ENCODE assay signal across 8 cellular contexts in genomic region chr15:41773729-41774061, GRCh38. TPM values are rescaled to one million over a fixed set of nuclear protein-coding genes. Genes with fewer than 3 reads are reported as not detected.
DNase-seq lines count a peak whose midpoint lies in the region; ATAC-seq, FAIRE-seq and TF ChIP-seq lines count a peak whose summit lies in the region.

No MANE protein-coding gene starts in this region.

- POLR2A ChIA-PET in A549 (lab: Yijun Ruan, JAX) (interaction anchor here (0.6 to 1.0 kb wide), 5 partner anchors 9 to 500 kb away, joined by 3 to 5 read pairs (median 3); partner anchors contain the start of genes GANC and TMEM87A), MCF 10A (lab: Yijun Ruan, JAX) (interaction anchor here (0.7 to 19.2 kb wide), 17 partner anchors 11 to 295 kb away, joined by 3 to 486 read pairs (median 4); partner anchors contain the start of genes EHD4, JMJD7, MGA and PLA2G4B)

- H3K4me3 Mint-ChIP-seq in HFFc6 (peak overlapping the region; percentile 95), MCF 10A (ENCODE audit: unreplicated experiment) (peak overlapping the region; percentile 92)

- intact Hi-C loops in MCF 10A (cut with micrococcal nuclease), result loop anchor here (1.0 to 5.0 kb wide), 3 partner anchors 33 to 216 kb away; partner anchors contain the start of genes EHD4 and TYRO3

- peak overlapping the region; percentile 89 for H3K27ac Mint-ChIP-seq in HFFc6
- peak overlapping the region; percentile 85 for H3K27ac Mint-ChIP-seq in MCF 10A (ENCODE audit: low read depth, unreplicated experiment)

- TF ChIP-seq POLR2A in A549 (IDR thresholded peaks at IDR 0.05; ENCODE audit: low read length), result no peak

- TF ChIP-seq EP300 in A549 (IDR thresholded peaks at IDR 0.05), result no peak

- H3K36me3 Mint-ChIP-seq in HFFc6 (ENCODE audit: low read depth) (0 out of 2 replicates have a peak, but pooled peaks cover 1% of the 10 kb centered on the region), MCF 10A (ENCODE audit: insufficient read depth, unreplicated experiment) (peaks cover 13% of the 10 kb centered on the region)

- DNase-seq in A549 (ENCODE audit: low read depth in 1 of 2, low spot score in 1 of 2) (no peak), HFFc6 (no peak), MCF 10A (ENCODE audit: unreplicated experiment) (no peak), islet precursor cell (no peak), T-helper 9 cell (no peak)

- no peak for TF ChIP-seq CTCF in A549 (IDR thresholded peaks at IDR 0.05)
- TF ChIP-seq CTCF in HFFc6 (IDR thresholded peaks at IDR 0.05), result no peak
- no peak for TF ChIP-seq CTCF in MCF 10A (IDR thresholded peaks at IDR 0.05; ENCODE audit: unreplicated experiment)

- H3K4me1 ChIP-seq in A549 (peaks cover 22% of the 10 kb centered on the region; the same call in 2 of the 3 replicates), mesodermal cell (ENCODE audit: control insufficient read depth, insufficient read depth, low read length, poor library complexity, severe bottlenecking) (peaks cover 29% of the 10 kb centered on the region)

- H3K9me3 ChIP-seq in A549 (no peaks in the 10 kb centered on the region), mesodermal cell (ENCODE audit: control insufficient read depth, low read length) (no peaks in the 10 kb centered on the region)

- H3K4me1 Mint-ChIP-seq in HFFc6 (ENCODE audit: low read depth) (peaks cover 55% of the 10 kb centered on the region), MCF 10A (ENCODE audit: insufficient read depth, unreplicated experiment) (peaks cover 35% of the 10 kb centered on the region)

- TF ChIP-seq RAD21 in A549 (conservative IDR thresholded peaks at IDR 0.05 in 1 of 2, IDR thresholded peaks at IDR 0.05 in 1 of 2), result no peak

- H3K36me3 ChIP-seq in mesodermal cell (ENCODE audit: control insufficient read depth, insufficient read depth, low read length), result peaks cover 23% of the 10 kb centered on the region

- ATAC-seq in A549 (0 out of 6 replicates have a peak, but pooled peaks of 1 of the 2 experiments have one; percentile 2), HG02610 (IDR thresholded peaks at IDR 0.05; ENCODE audit: unreplicated experiment) (no peak), GM19324 (IDR thresholded peaks at IDR 0.05; ENCODE audit: low FRiP score, unreplicated experiment) (no peak)

- no TSS peak for BruUV-seq in MCF 10A (replicated peaks; lab: Mats Ljungman, UMichigan)

- peaks cover 3% of the 10 kb centered on the region; the same call in 1 of the 2 replicates for H3K27me3 Mint-ChIP-seq in HFFc6 (ENCODE audit: insufficient read depth)
- no peaks in the 10 kb centered on the region for H3K27me3 Mint-ChIP-seq in MCF 10A (ENCODE audit: insufficient read depth, unreplicated experiment)

- FAIRE-seq in A549 (lab: Jason Lieb, UNC), result no peak

- no peaks in the 10 kb centered on the region for H3K9me3 Mint-ChIP-seq in HFFc6
- H3K9me3 Mint-ChIP-seq in MCF 10A (ENCODE audit: unreplicated experiment), result no peaks in the 10 kb centered on the region

- 44% methylated on average over 7 of the region's 7 CpGs for WGBS in A549 (ENCODE audit: missing lambda C conversion rate)
- 26 to 30% methylated on average over 7 of the region's 7 CpGs for WGBS in mesodermal cell (ENCODE audit: insufficient coverage in 2 of 2), 2 experiments

- peak overlapping the region; percentile 91 for H3K4me2 ChIP-seq in A549

- peak overlapping the region; percentile 76 for H3K4me3 ChIP-seq in A549
- peak overlapping the region; percentile 67 for H3K4me3 ChIP-seq in mesodermal cell (ENCODE audit: extremely low read depth, insufficient read depth, low read length, poor library complexity, severe bottlenecking)

- H3K27ac ChIP-seq in A549 (peak overlapping the region; percentile 81 to 96), mesodermal cell (ENCODE audit: low read depth, low read length, severe bottlenecking) (peak overlapping the region; percentile 85)

- CTCF ChIA-PET in A549 (lab: Yijun Ruan, JAX), result interaction anchor here (0.7 to 8.0 kb wide), 14 partner anchors 9 to 308 kb away, joined by 3 to 103 read pairs (median 6); no protein-coding TSS in a partner anchor
- CTCF ChIA-PET in MCF 10A (lab: Yijun Ruan, JAX), result interaction anchor here (0.6 to 11.2 kb wide), 32 partner anchors 9 to 364 kb away, joined by 3 to 249 read pairs (median 5); no protein-coding TSS in a partner anchor

TF ChIP-seq in A549, 52 proteins besides CTCF, POLR2A, EP300 and RAD21:
- TF ChIP-seq CEBPB (IDR thresholded peaks at IDR 0.05) (no peak), JUNB (IDR thresholded peaks at IDR 0.05) (no peak), TP53 (CRISPR knock-in tag; IDR thresholded peaks at IDR 0.05) (no peak), ELK1 (IDR thresholded peaks at IDR 0.05; ENCODE audit: low read depth, low read length) (no peak), ZFP36 (IDR thresholded peaks at IDR 0.05; ENCODE audit: borderline replicate concordance, partially characterized antibody) (no peak), CBX8 (IDR thresholded peaks at IDR 0.05) (no peak), SREBF2 (IDR thresholded peaks at IDR 0.05) (no peak), EHMT2 (IDR thresholded peaks at IDR 0.05; ENCODE audit: low read depth) (no peak), BHLHE40 (IDR thresholded peaks at IDR 0.05; ENCODE audit: low read depth, low read length) (no peak), MAZ (IDR thresholded peaks at IDR 0.05; ENCODE audit: borderline replicate concordance, low read depth, low read length) (no peak), MAFK (IDR thresholded peaks at IDR 0.05; ENCODE audit: partially characterized antibody) (no peak), ZNF302 (CRISPR knock-in tag; IDR thresholded peaks at IDR 0.05) (no peak), KDM5A (IDR thresholded peaks at IDR 0.05) (no peak)
- TF ChIP-seq, protein P1, sequence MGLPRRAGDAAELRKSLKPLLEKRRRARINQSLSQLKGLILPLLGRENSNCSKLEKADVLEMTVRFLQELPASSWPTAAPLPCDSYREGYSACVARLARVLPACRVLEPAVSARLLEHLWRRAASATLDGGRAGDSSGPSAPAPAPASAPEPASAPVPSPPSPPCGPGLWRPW (IDR thresholded peaks at IDR 0.05), result no peak

RNA-seq across cellular contexts. Expression of gene MAPKBP1, which starts 0.6 kb away (rescaled TPM):
- polyA plus RNA-seq in A549 (2011; rRNA removed) (2.5 and 4.3 TPM in 2 replicates), A549 (2017; fragmentation: RNase III; extraction: RNeasy Plus Mini Kit Qiagen cat#74134 plus additional on column Dnase treatment) (6.1 to 6.2 TPM (median 6.1 TPM) in 3 replicates)
- 2.2 and 3.1 TPM in 2 replicates for polyA plus RNA-seq in A549 (2012; cell fraction: cytosol; rRNA removed)
- polyA plus RNA-seq in A549 (2012; cell fraction: nucleus; rRNA removed), result 15.6 and 17.5 TPM in 2 replicates
- 12.4 and 18.0 TPM in 2 replicates for polyA minus RNA-seq in A549 (2011; rRNA and poly(A)+ RNA removed)
- 10 to 100 TPM; 15.7 to 22.4 (median 18.1) TPM for total RNA-seq in HFFc6 (2021; fragmentation: NEBNext Ultra II Directional; extraction: Animal tissue kit (Norgen Biotek cat#: 25700))
- 33.2 and 35.0 TPM in 2 replicates for total RNA-seq in MCF 10A (2022)
- polyA plus RNA-seq in mesodermal cell (2013, experiment 1 of 2), result 11.2 TPM
- 11.3 TPM for polyA plus RNA-seq in mesodermal cell (2013, experiment 2 of 2)

RNA-seq across cellular contexts. Expression of gene JMJD7, which starts 54.2 kb away (rescaled TPM):
- 3.1 and 3.8 TPM in 2 replicates for polyA plus RNA-seq in A549 (2011; rRNA removed)
- 5.7 and 6.1 TPM in 2 replicates for polyA plus RNA-seq in A549 (2012; cell fraction: cytosol; rRNA removed)
- 15.8 and 21.4 TPM in 2 replicates for polyA plus RNA-seq in A549 (2012; cell fraction: nucleus; rRNA removed)
- 3.0 to 3.9 TPM (median 3.4 TPM) in 3 replicates for polyA plus RNA-seq in A549 (2017; fragmentation: RNase III; extraction: RNeasy Plus Mini Kit Qiagen cat#74134 plus additional on column Dnase treatment)
- polyA minus RNA-seq in A549 (2011; rRNA and poly(A)+ RNA removed), result 1.2 and 3.7 TPM in 2 replicates
- total RNA-seq in HFFc6 (2021; fragmentation: NEBNext Ultra II Directional; extraction: Animal tissue kit (Norgen Biotek cat#: 25700)), result 10 to 100 TPM in 1 of 6 experiments, 1 to 10 TPM in 5; 4.9 to 11.0 (median 8.2) TPM
- 9.2 and 13.3 TPM in 2 replicates for total RNA-seq in MCF 10A (2022)
- 8.5 TPM for polyA plus RNA-seq in mesodermal cell (2013, experiment 1 of 2)
- polyA plus RNA-seq in mesodermal cell (2013, experiment 2 of 2), result 7.0 TPM
